ENCODE assay signal across 18 cellular contexts in genomic region chr11:42766191-42766590, GRCh38.
DNase-seq lines count a peak whose midpoint lies in the region; ATAC-seq and TF ChIP-seq lines count a peak whose summit lies in the region.
"Had no signal": no experiment of that assay in that cellular context is flagged by ENCODE, and none has a peak within 500 bp of the region (broad histone marks: within the 10 kb centered on the region; RNA-seq: fewer than 3 reads in every experiment).

No MANE protein-coding gene starts in this region.

- H3K79me2 ChIP-seq in mesendoderm (ENCODE audit: control insufficient read depth, insufficient read depth, low read length), result no peaks in the 10 kb centered on the region

- no peak overlapping the region for H4K5ac ChIP-seq in mesendoderm (ENCODE audit: low read length)

- H3K36me3 ChIP-seq in BE2C, result no peaks in the 10 kb centered on the region
- H3K36me3 ChIP-seq in mesendoderm (ENCODE audit: control insufficient read depth, insufficient read depth, low read length), result no peaks in the 10 kb centered on the region
- H3K36me3 ChIP-seq: BLaER1 had no signal

- no peak overlapping the region for H3K23ac ChIP-seq in mesendoderm (ENCODE audit: low read length)

- no peak overlapping the region for H2BK120ac ChIP-seq in mesendoderm (ENCODE audit: low read depth, low read length)

- no peak for ATAC-seq in activated T-cell treated with anti-CD3 and anti-CD28 coated beads, Interleukin-2, amount 50 U/mL, for 4 hours
- ATAC-seq: A549, HepG2 had no signal

- peak overlapping the region; percentile 43; the same call in 1 of the 2 replicates for H3K4me3 ChIP-seq in BE2C (ENCODE audit: low read depth, low read length)
- H3K4me3 ChIP-seq in mesendoderm (ENCODE audit: low read length), result no peak overlapping the region
- H3K4me3 ChIP-seq: A549, BLaER1 had no signal

- H3K9ac ChIP-seq in mesendoderm (ENCODE audit: low read length), result no peak overlapping the region
- H3K9ac ChIP-seq: BLaER1 had no signal

- no peak overlapping the region for H2BK15ac ChIP-seq in mesendoderm (replicated peaks; ENCODE audit: low read depth)

- no peak for TF ChIP-seq CTCF in 22Rv1 (IDR thresholded peaks at IDR 0.05)
- no peak for TF ChIP-seq CTCF in BE2C (IDR thresholded peaks at IDR 0.05; ENCODE audit: low read depth, low read length)

- no peak for DNase-seq in BE2C
- DNase-seq in DMS53 treated with DMSO at 0.1 percent for 48 hours (lab: John Stamatoyannopoulos, UW; ENCODE audit: unreplicated experiment), result peak; percentile 21
- peak; percentile 54 for DNase-seq in left kidney (ENCODE audit: low read depth, low spot score)
- DNase-seq in activated T-cell treated with anti-CD3 and anti-CD28 coated beads, Interleukin-2, amount 50 U/mL, for 4 hours, result no peak
- no peak for DNase-seq in mesendoderm
- DNase-seq: AML-193; CD4-positive, alpha-beta memory T cell; DMS79; GDM1; GOT3; H9; KBM-7 had no signal

- no peak overlapping the region for H3K4ac ChIP-seq in mesendoderm (ENCODE audit: low read depth, low read length)

- no peaks in the 10 kb centered on the region for H3K27me3 ChIP-seq in BE2C
- no peaks in the 10 kb centered on the region for H3K27me3 ChIP-seq in mesendoderm (ENCODE audit: insufficient read depth, low read length, poor library complexity)
- H3K27me3 ChIP-seq: BLaER1 had no signal

- H3K18ac ChIP-seq in mesendoderm (ENCODE audit: low read length), result no peak overlapping the region

- WGBS in mesendoderm (ENCODE audit: extremely low coverage, insufficient coverage, low lambda C conversion rate), result no CpG with 5 or more reads among the region's 3 CpGs

- H2BK5ac ChIP-seq in mesendoderm (ENCODE audit: low read length), result no peak overlapping the region

- H3K9me3 ChIP-seq in BE2C, result no peaks in the 10 kb centered on the region
- H3K9me3 ChIP-seq: A549, BLaER1 had no signal

- H3K4me1 ChIP-seq in BE2C (no peaks in the 10 kb centered on the region; the same call in 1 of the 2 replicates), mesendoderm (ENCODE audit: control insufficient read depth, low read depth, low read length) (no peaks in the 10 kb centered on the region)
- H3K4me1 ChIP-seq: A549, BLaER1 had no signal

- no peaks in the 10 kb centered on the region for H3K9me3 Mint-ChIP-seq in activated T-cell treated with anti-CD3 and anti-CD28 coated beads, Interleukin-2, amount 50 U/mL, for 4 hours
- H3K9me3 Mint-ChIP-seq: CD14-positive monocyte, H9, IgD-negative memory B cell had no signal

- H3K4me3 Mint-ChIP-seq in activated T-cell treated with anti-CD3 and anti-CD28 coated beads, Interleukin-2, amount 50 U/mL, for 4 hours, result no peak overlapping the region
- H3K4me3 Mint-ChIP-seq: CD14-positive monocyte; CD4-positive, alpha-beta memory T cell; H9; IgD-negative memory B cell had no signal

- H4K8ac ChIP-seq in mesendoderm (ENCODE audit: low read depth, low read length), result no peak overlapping the region

- H3K27ac ChIP-seq in 22Rv1 (0 out of 2 replicates have a peak overlapping the region, but pooled peaks have one; percentile 24), mesendoderm (ENCODE audit: low read depth, low read length) (no peak overlapping the region)
- H3K27ac ChIP-seq: A549, BLaER1 had no signal

- no peaks in the 10 kb centered on the region for H3K27me3 Mint-ChIP-seq in activated T-cell treated with anti-CD3 and anti-CD28 coated beads, Interleukin-2, amount 50 U/mL, for 4 hours (ENCODE audit: low read depth)
- H3K27me3 Mint-ChIP-seq: CD4-positive, alpha-beta memory T cell; IgD-negative memory B cell had no signal

- H2AK5ac ChIP-seq in mesendoderm (ENCODE audit: low read length), result no peak overlapping the region

- no peaks in the 10 kb centered on the region for H3K36me3 Mint-ChIP-seq in activated T-cell treated with anti-CD3 and anti-CD28 coated beads, Interleukin-2, amount 50 U/mL, for 4 hours (ENCODE audit: insufficient read depth)
- H3K36me3 Mint-ChIP-seq: CD14-positive monocyte; CD4-positive, alpha-beta memory T cell; IgD-negative memory B cell had no signal

- no peak overlapping the region for H3K56ac ChIP-seq in mesendoderm (ENCODE audit: low read length)

- H3K79me1 ChIP-seq in mesendoderm (ENCODE audit: low read length), result no peaks in the 10 kb centered on the region

- no peaks in the 10 kb centered on the region for H3K4me1 Mint-ChIP-seq in activated T-cell treated with anti-CD3 and anti-CD28 coated beads, Interleukin-2, amount 50 U/mL, for 4 hours (ENCODE audit: low read depth)
- H3K4me1 Mint-ChIP-seq: CD14-positive monocyte; CD4-positive, alpha-beta memory T cell; IgD-negative memory B cell had no signal

- H3K4me2 ChIP-seq in mesendoderm (ENCODE audit: low read length), result no peak overlapping the region
- H3K4me2 ChIP-seq: A549, BLaER1 had no signal

Comparison
In these comparisons a context has a peak if more than half of its experiments do, and no peak if none do; other contexts are left out.
1. DNase-seq: peak in DMS53 treated with DMSO at 0.1 percent for 48 hours (single experiment) and left kidney (single experiment); none in BE2C (single experiment), activated T-cell treated with anti-CD3 and anti-CD28 coated beads, Interleukin-2, amount 50 U/mL, for 4 hours (single experiment) and mesendoderm (single experiment).